In the genomic region with DNA sequence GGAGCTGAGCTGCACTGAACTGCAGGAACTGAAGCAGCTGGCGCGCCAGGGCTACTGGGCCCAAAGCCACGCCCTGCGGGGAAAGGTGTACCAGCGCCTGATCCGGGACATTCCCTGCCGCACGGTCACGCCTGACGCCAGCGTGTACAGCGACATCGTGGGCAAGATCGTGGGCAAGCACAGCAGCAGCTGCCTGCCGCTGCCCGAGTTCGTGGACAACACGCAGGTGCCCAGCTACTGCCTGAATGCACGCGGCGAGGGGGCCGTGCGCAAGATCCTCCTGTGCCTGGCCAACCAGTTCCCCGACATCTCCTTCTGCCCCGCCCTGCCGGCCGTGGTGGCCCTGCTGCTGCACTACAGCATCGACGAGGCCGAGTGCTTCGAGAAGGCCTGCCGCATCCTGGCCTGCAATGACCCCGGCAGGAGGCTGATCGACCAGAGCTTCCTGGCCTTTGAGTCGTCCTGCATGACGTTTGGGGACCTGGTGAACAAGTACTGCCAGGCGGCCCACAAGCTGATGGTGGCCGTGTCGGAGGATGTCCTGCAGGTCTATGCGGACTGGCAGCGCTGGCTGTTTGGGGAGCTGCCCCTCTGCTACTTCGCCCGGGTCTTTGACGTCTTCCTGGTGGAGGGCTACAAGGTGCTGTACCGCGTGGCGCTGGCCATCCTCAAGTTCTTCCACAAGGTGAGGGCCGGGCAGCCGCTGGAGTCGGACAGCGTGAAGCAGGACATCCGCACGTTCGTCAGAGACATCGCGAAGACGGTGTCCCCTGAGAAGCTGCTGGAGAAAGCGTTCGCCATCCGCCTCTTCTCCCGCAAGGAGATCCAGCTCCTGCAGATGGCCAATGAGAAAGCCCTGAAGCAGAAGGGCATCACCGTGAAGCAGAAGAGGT, we compare ENCODE assay signal across 1 cellular context.
TF ChIP-seq lines count a peak whose summit lies in the region.

No MANE protein-coding gene starts in this region.

TF ChIP-seq in HCT116, 20 proteins besides CTCF, POLR2A, EP300 and RAD21:
- TF ChIP-seq SIN3A (IDR thresholded peaks at IDR 0.05; ENCODE audit: low read depth) (no peak), SRF (IDR thresholded peaks at IDR 0.05; ENCODE audit: low read depth) (no peak), YY1 (IDR thresholded peaks at IDR 0.05; ENCODE audit: extremely low read depth, insufficient replicate concordance, low read depth, low read length) (no peak), SP1 (IDR thresholded peaks at IDR 0.05; ENCODE audit: low read depth) (no peak), ELF1 (IDR thresholded peaks at IDR 0.05; ENCODE audit: borderline replicate concordance, low read depth) (no peak)
